Comparison of ENCODE assay signal across 1 cellular context in genomic region chr1:153567621-153568366, GRCh38.
TF ChIP-seq lines count a peak whose summit lies in the region.

No MANE protein-coding gene starts in this region.

TF ChIP-seq in HepG2, 621 proteins besides CTCF, POLR2A, EP300 and RAD21:
- TF ChIP-seq PHF8 (CRISPR knock-in tag; IDR thresholded peaks at IDR 0.05) (no peak), EEA1 (CRISPR knock-in tag; IDR thresholded peaks at IDR 0.05; ENCODE audit: borderline replicate concordance) (0 out of 2 replicates have a peak, but pooled peaks have one; percentile 26), MTA1 (CRISPR knock-in tag; IDR thresholded peaks at IDR 0.05; ENCODE audit: borderline replicate concordance) (no peak), ZNF30 (CRISPR knock-in tag; IDR thresholded peaks at IDR 0.05) (no peak), ZUFSP (CRISPR knock-in tag; IDR thresholded peaks at IDR 0.05; ENCODE audit: borderline replicate concordance) (no peak), TOPORS (CRISPR knock-in tag; IDR thresholded peaks at IDR 0.05) (no peak), KDM6A (CRISPR knock-in tag; IDR thresholded peaks at IDR 0.05; ENCODE audit: low read depth) (no peak), RARG (CRISPR knock-in tag; IDR thresholded peaks at IDR 0.05; ENCODE audit: low read depth) (no peak), ARID5B (CRISPR knock-in tag; IDR thresholded peaks at IDR 0.05) (no peak), KDM1A (CRISPR knock-in tag; IDR thresholded peaks at IDR 0.05) (no peak), ZNF501 (CRISPR knock-in tag; IDR thresholded peaks at IDR 0.05) (no peak), GMEB2 (CRISPR knock-in tag; IDR thresholded peaks at IDR 0.05; ENCODE audit: low read depth) (no peak), SKIL (CRISPR knock-in tag; IDR thresholded peaks at IDR 0.05; ENCODE audit: borderline replicate concordance) (no peak), ZNF235 (CRISPR knock-in tag; IDR thresholded peaks at IDR 0.05; ENCODE audit: borderline replicate concordance) (no peak), ZNF710 (CRISPR knock-in tag; IDR thresholded peaks at IDR 0.05; ENCODE audit: borderline replicate concordance) (no peak), SCMH1 (CRISPR knock-in tag; IDR thresholded peaks at IDR 0.05; ENCODE audit: borderline replicate concordance) (no peak), ZNF550 (CRISPR knock-in tag; IDR thresholded peaks at IDR 0.05; ENCODE audit: borderline replicate concordance) (no peak), ZNF724P (CRISPR knock-in tag; IDR thresholded peaks at IDR 0.05; ENCODE audit: borderline replicate concordance) (no peak), PAWR (CRISPR knock-in tag; IDR thresholded peaks at IDR 0.05; ENCODE audit: borderline replicate concordance) (no peak), RXRA (CRISPR knock-in tag; IDR thresholded peaks at IDR 0.05) (peak; percentile 3; the same call in 1 of the 2 replicates), ZNF772 (CRISPR knock-in tag; IDR thresholded peaks at IDR 0.05) (no peak), ZNF468 (CRISPR knock-in tag; IDR thresholded peaks at IDR 0.05) (no peak), MIXL1 (CRISPR knock-in tag; IDR thresholded peaks at IDR 0.05) (no peak), MLXIP (CRISPR knock-in tag; IDR thresholded peaks at IDR 0.05; ENCODE audit: borderline replicate concordance) (no peak), ZNF121 (CRISPR knock-in tag; IDR thresholded peaks at IDR 0.05) (0 out of 2 replicates have a peak, but pooled peaks have one; percentile 24), FOSL2 (CRISPR knock-in tag; IDR thresholded peaks at IDR 0.05) (peak; percentile 64), SPEN (CRISPR knock-in tag; IDR thresholded peaks at IDR 0.05; ENCODE audit: low read depth) (0 out of 2 replicates have a peak, but pooled peaks have one; percentile 1), KDM5A (IDR thresholded peaks at IDR 0.05; ENCODE audit: borderline replicate concordance, low read length) (no peak), ZBTB33 (CRISPR knock-in tag; IDR thresholded peaks at IDR 0.05) (no peak; the same call in 1 of the 2 replicates), ZNF619 (CRISPR knock-in tag; IDR thresholded peaks at IDR 0.05) (0 out of 2 replicates have a peak, but pooled peaks have one; percentile 3), CREM (IDR thresholded peaks at IDR 0.05) (no peak), CREM (CRISPR knock-in tag; IDR thresholded peaks at IDR 0.05) (no peak), ZNF768 (CRISPR knock-in tag; IDR thresholded peaks at IDR 0.05) (peak; percentile 70; the same call in 1 of the 2 replicates), ZNF777 (CRISPR knock-in tag; IDR thresholded peaks at IDR 0.05) (no peak)
